In genomic region chr1:203675596-203676347, GRCh38 we compare ENCODE assay signal across 10 cellular contexts. TPM values are rescaled to one million over a fixed set of nuclear protein-coding genes. Genes with fewer than 3 reads are reported as not detected.
DNase-seq lines count a peak whose midpoint lies in the region; ATAC-seq and TF ChIP-seq lines count a peak whose summit lies in the region.
"Had no signal": no experiment of that assay in that cellular context is flagged by ENCODE, and none has a peak within 500 bp of the region (broad histone marks: within the 10 kb centered on the region; RNA-seq: fewer than 3 reads in every experiment).

No MANE protein-coding gene starts in this region.

- H3K4me3 Mint-ChIP-seq in activated CD4-positive, alpha-beta T cell treated with anti-CD3 and anti-CD28 coated beads, Interleukin-2, amount 10 ng/mL, durations not matched to agents 24 days and 14 days: peak overlapping the region; percentile 71
- peak overlapping the region; percentile 71 for H3K4me3 Mint-ChIP-seq in T-helper 2 cell treated with Interferon-gamma antibody and Interleukin-4, amounts not matched to agents 5 μg/mL and 100 μg/mL, for 36 hours

- H3K9me3 Mint-ChIP-seq in activated CD4-positive, alpha-beta T cell treated with anti-CD3 and anti-CD28 coated beads, Interleukin-2, amount 10 ng/mL, durations not matched to agents 24 days and 14 days: no peaks in the 10 kb centered on the region
- no peaks in the 10 kb centered on the region for H3K9me3 Mint-ChIP-seq in T-helper 2 cell treated with Interferon-gamma antibody and Interleukin-4, amounts not matched to agents 5 μg/mL and 100 μg/mL, for 36 hours

- H3K9me3 ChIP-seq in gastroesophageal sphincter: no peaks in the 10 kb centered on the region
- H3K9me3 ChIP-seq in suprapubic skin: no peaks in the 10 kb centered on the region
- H3K9me3 ChIP-seq: MG63 had no signal

- peak; percentile 82 for DNase-seq in activated CD4-positive, alpha-beta T cell treated with anti-CD3 and anti-CD28 coated beads, Interleukin-2, amount 10 ng/mL, durations not matched to agents 24 days and 14 days
- no peak for DNase-seq in activated CD4-positive, alpha-beta T cell treated with anti-CD3 and anti-CD28 coated beads for 48 hours
- DNase-seq in T-helper 2 cell treated with Interferon-gamma antibody and Interleukin-4, amounts not matched to agents 5 μg/mL and 100 μg/mL, for 36 hours (ENCODE audit: low spot score): no peak
- DNase-seq in suprapubic skin (ENCODE audit: low spot score in 2 of 2): no peak
- no peak for DNase-seq in NCI-H2171 treated with DMSO at 0.1 percent for 48 hours (lab: John Stamatoyannopoulos, UW)
- no peak for DNase-seq in GM13977 (ENCODE audit: low spot score)
- DNase-seq in NCI-H2081 treated with DMSO at 0.1 percent for 48 hours (lab: John Stamatoyannopoulos, UW): no peak
- DNase-seq: amygdala, MG63 had no signal

- in situ Hi-C loops in GM13977 (cut with MboI; ENCODE audit: low pct_unique_long_range_greater_than_20kb, low sequenced_read_pairs, unreplicated experiment): no loop called here

- H3K4me1 ChIP-seq in gastroesophageal sphincter (peaks cover 25 to 99% (median 68%) of the 10 kb centered on the region in 3 donors), suprapubic skin (peaks cover 57% of the 10 kb centered on the region)

- TF ChIP-seq CTCF in gastroesophageal sphincter (IDR thresholded peaks at IDR 0.05) (no peak), suprapubic skin (IDR thresholded peaks at IDR 0.05) (no peak), GM13977 (IDR thresholded peaks at IDR 0.05; ENCODE audit: extremely low read depth, insufficient read depth, missing control alignments) (no peak)

- H3K27me3 ChIP-seq in gastroesophageal sphincter: no peaks in the 10 kb centered on the region
- H3K27me3 ChIP-seq in suprapubic skin: no peaks in the 10 kb centered on the region
- H3K27me3 ChIP-seq: MG63 had no signal

- H3K27me3 Mint-ChIP-seq in activated CD4-positive, alpha-beta T cell treated with anti-CD3 and anti-CD28 coated beads, Interleukin-2, amount 10 ng/mL, durations not matched to agents 24 days and 14 days: no peaks in the 10 kb centered on the region
- no peaks in the 10 kb centered on the region for H3K27me3 Mint-ChIP-seq in T-helper 2 cell treated with Interferon-gamma antibody and Interleukin-4, amounts not matched to agents 5 μg/mL and 100 μg/mL, for 36 hours (ENCODE audit: low read depth)

- peaks cover 19% of the 10 kb centered on the region for H3K36me3 Mint-ChIP-seq in activated CD4-positive, alpha-beta T cell treated with anti-CD3 and anti-CD28 coated beads, Interleukin-2, amount 10 ng/mL, durations not matched to agents 24 days and 14 days (ENCODE audit: low read depth)
- peaks cover 32% of the 10 kb centered on the region for H3K36me3 Mint-ChIP-seq in T-helper 2 cell treated with Interferon-gamma antibody and Interleukin-4, amounts not matched to agents 5 μg/mL and 100 μg/mL, for 36 hours (ENCODE audit: low read depth)

- no peak for TF ChIP-seq EP300 in gastroesophageal sphincter (IDR thresholded peaks at IDR 0.05)
- TF ChIP-seq EP300 in suprapubic skin (IDR thresholded peaks at IDR 0.05): no peak

- peak overlapping the region; percentile 99 for H3K27ac Mint-ChIP-seq in activated CD4-positive, alpha-beta T cell treated with anti-CD3 and anti-CD28 coated beads, Interleukin-2, amount 10 ng/mL, durations not matched to agents 24 days and 14 days
- peak overlapping the region; percentile 93 for H3K27ac Mint-ChIP-seq in T-helper 2 cell treated with Interferon-gamma antibody and Interleukin-4, amounts not matched to agents 5 μg/mL and 100 μg/mL, for 36 hours

- intact Hi-C loops in activated CD4-positive, alpha-beta T cell treated with anti-CD3 and anti-CD28 coated beads, Interleukin-2, amount 10 ng/mL, durations not matched to agents 24 days and 14 days (cut with micrococcal nuclease): no loop called here

- WGBS in gastroesophageal sphincter (ENCODE audit: low coverage in 1 of 2), 2 donors: 61 to 68% methylated on average over 2 to 6 of the region's 10 CpGs
- 72% methylated on average over 10 of the region's 10 CpGs for WGBS in suprapubic skin

- H3K36me3 ChIP-seq in gastroesophageal sphincter: no peaks in the 10 kb centered on the region
- H3K36me3 ChIP-seq in suprapubic skin: no peaks in the 10 kb centered on the region

- H3K4me3 ChIP-seq in gastroesophageal sphincter (no peak overlapping the region), suprapubic skin (no peak overlapping the region)
- H3K4me3 ChIP-seq: MG63 had no signal

- TF ChIP-seq POLR2A in gastroesophageal sphincter (IDR thresholded peaks at IDR 0.05): no peak
- no peak for TF ChIP-seq POLR2A in suprapubic skin (IDR thresholded peaks at IDR 0.05)

- H3K4me1 Mint-ChIP-seq in activated CD4-positive, alpha-beta T cell treated with anti-CD3 and anti-CD28 coated beads, Interleukin-2, amount 10 ng/mL, durations not matched to agents 24 days and 14 days: peaks cover 52% of the 10 kb centered on the region
- peaks cover 47% of the 10 kb centered on the region for H3K4me1 Mint-ChIP-seq in T-helper 2 cell treated with Interferon-gamma antibody and Interleukin-4, amounts not matched to agents 5 μg/mL and 100 μg/mL, for 36 hours (ENCODE audit: low read depth)

- ATAC-seq in gastroesophageal sphincter: no peak

- H3K27ac ChIP-seq in gastroesophageal sphincter (peak overlapping the region; percentile 23 to 92 (median 86)), suprapubic skin (peak overlapping the region; percentile 52)

RNA-seq across cellular contexts. Expression of gene ATP2B4, which starts 49.1 kb away (rescaled TPM):
- total RNA-seq in activated CD4-positive, alpha-beta T cell treated with anti-CD3 and anti-CD28 coated beads, Interleukin-2, amount 10 ng/mL, durations not matched to agents 24 days and 14 days: 32.7 and 33.5 TPM in 2 replicates
- 100 to 1,000 TPM; 211 to 454 (median 257) TPM for total RNA-seq in gastroesophageal sphincter
- total RNA-seq in suprapubic skin: 100 to 1,000 TPM; 164 to 220 (median 166) TPM
